In the genomic region with DNA sequence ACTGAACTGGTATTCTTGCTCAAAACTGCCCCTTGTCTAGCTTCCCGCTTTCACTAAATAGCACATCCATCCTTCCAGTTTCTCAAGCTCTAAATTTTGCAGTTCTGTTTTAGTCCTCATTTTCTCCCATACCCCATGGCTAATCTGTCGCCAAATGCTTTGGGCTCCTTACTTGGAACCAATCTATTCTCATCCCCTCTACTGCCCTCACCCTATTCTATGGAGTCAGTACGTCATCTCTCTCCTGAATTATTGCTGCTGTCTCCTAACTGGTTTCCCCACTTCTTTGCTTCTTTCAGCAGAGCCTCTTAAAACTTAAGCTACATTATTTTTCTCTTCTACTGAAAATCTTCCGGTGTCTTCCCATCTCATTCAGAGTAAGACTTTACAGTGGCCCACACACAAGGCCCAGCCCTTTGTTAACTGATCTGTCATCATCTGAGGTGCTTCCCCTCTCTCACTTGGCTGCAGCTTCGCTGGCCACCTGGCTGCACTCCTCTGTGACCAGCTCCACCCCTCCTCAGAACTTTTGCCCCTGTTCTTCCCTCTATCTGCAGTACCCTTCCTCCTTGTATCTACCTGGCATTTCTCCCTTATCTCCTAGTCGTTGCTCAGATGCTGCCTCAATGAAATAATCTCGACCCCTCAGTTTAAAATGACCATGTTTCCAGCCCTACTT, we compare ENCODE assay signal across 12 cellular contexts. TPM values are rescaled to one million over a fixed set of nuclear protein-coding genes. Genes with fewer than 3 reads are reported as not detected.
A peak's percentile ranks its signal among the peaks of the same experiment; 100 is the strongest.
DNase-seq lines count a peak whose midpoint lies in the region; ATAC-seq and TF ChIP-seq lines count a peak whose summit lies in the region.
"Had no signal": no experiment of that assay in that cellular context is flagged by ENCODE, and none has a peak within 500 bp of the region (broad histone marks: within the 10 kb centered on the region; RNA-seq: fewer than 3 reads in every experiment).

No MANE protein-coding gene starts in this region.

- H2AFZ ChIP-seq in MM.1S (ENCODE audit: low read length): no peak overlapping the region

- no peak for TF ChIP-seq CTCF in MM.1S (IDR thresholded peaks at IDR 0.05; ENCODE audit: low read length)

- H3K4me1 ChIP-seq in BLaER1 treated with 17β-estradiol and CSF1 and Interleukin-3, amounts not matched to agents 10 nM and 100 nM: peaks cover 16 to 53% (median 34%) of the 10 kb centered on the region in 10 experiments
- peaks cover 15% of the 10 kb centered on the region for H3K4me1 ChIP-seq in MM.1S (ENCODE audit: low read length)

- DNase-seq in NCI-H748 (lab: John Stamatoyannopoulos, UW; ENCODE audit: unreplicated experiment) (no peak), occipital lobe (lab: John Stamatoyannopoulos, UW) (no peak), iPS-NIHi7 (ENCODE audit: extremely low spot score) (no peak), MM.1S (no peak)
- DNase-seq: activated gamma-delta T cell, midbrain, PC-3 had no signal

- no peaks in the 10 kb centered on the region for H3K9me2 ChIP-seq in MM.1S (replicated peaks; ENCODE audit: insufficient read depth, low read length)

- peak overlapping the region in 8 of 11 experiments; percentile 0 to 55 (median 38); a peak in 15 of 22 replicates for H3K4me2 ChIP-seq in BLaER1 treated with 17β-estradiol and CSF1 and Interleukin-3, amounts not matched to agents 10 nM and 100 nM
- no peak overlapping the region for H3K4me2 ChIP-seq in MM.1S (ENCODE audit: low read depth, low read length)

- no peaks in the 10 kb centered on the region for H3F3A ChIP-seq in MM.1S (ENCODE audit: insufficient read depth, low read length)

- H3K36me3 ChIP-seq in BLaER1 treated with 17β-estradiol and CSF1 and Interleukin-3, amounts not matched to agents 10 nM and 100 nM: peaks cover 10 to 58% (median 30%) of the 10 kb centered on the region in 11 experiments; a peak in 20 of 22 replicates
- no peaks in the 10 kb centered on the region for H3K36me3 ChIP-seq in MM.1S (replicated peaks; ENCODE audit: insufficient read depth, low read length)

- H3K9me3 ChIP-seq in BLaER1 treated with 17β-estradiol and CSF1 and Interleukin-3, amounts not matched to agents 10 nM and 100 nM (replicated peaks in 1 of 11): peaks cover 13 to 32% (median 25%) of the 10 kb centered on the region in 11 experiments; a peak in 21 of 22 replicates
- H3K9me3 ChIP-seq in MM.1S (replicated peaks; ENCODE audit: insufficient read depth, low read length): no peaks in the 10 kb centered on the region

- H4K20me1 ChIP-seq in BLaER1 treated with 17β-estradiol and CSF1 and Interleukin-3, amounts not matched to agents 10 nM and 100 nM: peaks cover 5 to 86% (median 22%) of the 10 kb centered on the region in 11 experiments; a peak in 13 of 22 replicates
- no peaks in the 10 kb centered on the region for H4K20me1 ChIP-seq in MM.1S (ENCODE audit: insufficient read depth, low read length)

- H3K9ac ChIP-seq in BLaER1 treated with 17β-estradiol and CSF1 and Interleukin-3, amounts not matched to agents 10 nM and 100 nM: no peak overlapping the region
- no peak overlapping the region for H3K9ac ChIP-seq in MM.1S (ENCODE audit: low read length)

- no peak overlapping the region for H3K4me3 ChIP-seq in BLaER1 treated with 17β-estradiol and CSF1 and Interleukin-3, amounts not matched to agents 10 nM and 100 nM
- H3K4me3 ChIP-seq in MM.1S (ENCODE audit: low read length): no peak overlapping the region
- H3K4me3 ChIP-seq: coronary artery had no signal

- peak; percentile 83 for ATAC-seq in GM19372 (IDR thresholded peaks at IDR 0.05; ENCODE audit: low read depth, unreplicated experiment)
- ATAC-seq in HG02852 (IDR thresholded peaks at IDR 0.05; ENCODE audit: unreplicated experiment): peak; percentile 95
- peak; percentile 86 for ATAC-seq in HG03575 (IDR thresholded peaks at IDR 0.05; ENCODE audit: extremely low read depth, insufficient number of reproducible peaks, low FRiP score, unreplicated experiment)
- ATAC-seq: PC-3 had no signal

- H3K27me3 ChIP-seq in BLaER1 treated with 17β-estradiol and CSF1 and Interleukin-3, amounts not matched to agents 10 nM and 100 nM: no peaks in the 10 kb centered on the region
- H3K27me3 ChIP-seq in MM.1S (replicated peaks; ENCODE audit: insufficient read depth, low read length): no peaks in the 10 kb centered on the region

- peak overlapping the region in 1 of 11 experiments; percentile 15; a peak in 1 of 22 replicates for H3K27ac ChIP-seq in BLaER1 treated with 17β-estradiol and CSF1 and Interleukin-3, amounts not matched to agents 10 nM and 100 nM
- H3K27ac ChIP-seq in MM.1S (ENCODE audit: low read length): no peak overlapping the region
- H3K27ac ChIP-seq: coronary artery had no signal

- no peaks in the 10 kb centered on the region for H3K79me2 ChIP-seq in MM.1S (ENCODE audit: low read length)

RNA-seq across cellular contexts. Expression of gene STARD3NL, which starts 9.9 kb away (rescaled TPM):
- total RNA-seq in occipital lobe: 93.4 TPM
